ENCODE assay signal across 12 cellular contexts in genomic region chr1:65528104-65528503, GRCh38.
DNase-seq lines count a peak whose midpoint lies in the region; ATAC-seq, FAIRE-seq and TF ChIP-seq lines count a peak whose summit lies in the region.
"Had no signal": no experiment of that assay in that cellular context is flagged by ENCODE, and none has a peak within 500 bp of the region (broad histone marks: within the 10 kb centered on the region; RNA-seq: fewer than 3 reads in every experiment).

No MANE protein-coding gene starts in this region.

- peak; percentile 24; the same call in 2 of the 3 replicates for ATAC-seq in SK-N-SH treated with all-trans-retinoic acid at 6 μM for 48 hours

- TF ChIP-seq CTCF in fibroblast of villous mesenchyme (IDR thresholded peaks at IDR 0.05; ENCODE audit: insufficient read depth, low read depth, low read length) (peak; percentile 32), stomach (IDR thresholded peaks at IDR 0.05) (peak in 2 of 7 experiments; percentile 18 to 23)

- no peaks in the 10 kb centered on the region for H3K36me3 ChIP-seq in subcutaneous abdominal adipose tissue (ENCODE audit: control insufficient read depth in 5 of 5, insufficient read depth in 5 of 5, low read length in 5 of 5)
- H3K36me3 ChIP-seq in stomach = no peaks in the 10 kb centered on the region
- H3K36me3 ChIP-seq: HAP-1 had no signal

- intact Hi-C loops in stomach (cut with DNase I; ENCODE audit: low total_unique reads) = no loop called here

- peaks cover 0 to 6% (median 0%) of the 10 kb centered on the region in 5 donors for H3K9me3 ChIP-seq in subcutaneous abdominal adipose tissue (ENCODE audit: control insufficient read depth in 5 of 5, low read length in 5 of 5)
- peaks cover 0 to 7% (median 0%) of the 10 kb centered on the region in 4 donors for H3K9me3 ChIP-seq in stomach
- H3K9me3 ChIP-seq: HAP-1 had no signal

- no peak overlapping the region for H3K9ac ChIP-seq in subcutaneous abdominal adipose tissue (ENCODE audit: low read length in 5 of 5)

- DNase-seq in GM03348 (ENCODE audit: low spot score) = peak; percentile 14
- no peak for DNase-seq in fibroblast of villous mesenchyme (ENCODE audit: low read depth)
- no peak for DNase-seq in GM12891 (ENCODE audit: insufficient read length, low spot score)
- DNase-seq in dedifferentiated amniotic fluid mesenchymal stem cell (ENCODE audit: extremely low spot score) = no peak
- no peak for DNase-seq in stomach
- DNase-seq: activated CD8-positive, alpha-beta memory T cell treated with anti-CD3 and anti-CD28 coated beads, Interleukin-2, amount 50 U/mL, for 48 hours; effector CD8-positive, alpha-beta T cell; NCI-H1417 treated with DMSO at 0.1 percent for 48 hours; SHP77 treated with DMSO at 0.1 percent for 48 hours had no signal

- whole genome bisulfite sequencing in stomach, 5 donors = 50 to 65% (median 58%) methylated on average over 1 of the region's 1 CpG

- peak overlapping the region; percentile 16 for H3K27ac ChIP-seq in subcutaneous abdominal adipose tissue (ENCODE audit: low read depth, low read length)
- H3K27ac ChIP-seq in stomach = peak overlapping the region in 1 of 5 donors; percentile 81

- TF ChIP-seq EP300 in stomach (IDR thresholded peaks at IDR 0.05) = no peak

- no peak for TF ChIP-seq POLR2A in GM12891 (IDR thresholded peaks at IDR 0.05; ENCODE audit: low read depth, low read length)
- TF ChIP-seq POLR2A in stomach (IDR thresholded peaks at IDR 0.05) = no peak

- no peak for FAIRE-seq in GM12891 (lab: Jason Lieb, UNC)

- peaks cover 0 to 7% (median 0%) of the 10 kb centered on the region in 5 donors for H3K27me3 ChIP-seq in subcutaneous abdominal adipose tissue (ENCODE audit: control insufficient read depth in 5 of 5, insufficient read depth in 4 of 5, low read length in 5 of 5)
- H3K27me3 ChIP-seq in stomach = peaks cover 0 to 34% (median 17%) of the 10 kb centered on the region in 3 donors

- H3K4me1 ChIP-seq in subcutaneous abdominal adipose tissue (ENCODE audit: control insufficient read depth in 5 of 5, insufficient read depth in 5 of 5, low read length in 5 of 5) = peaks cover 0 to 24% (median 18%) of the 10 kb centered on the region in 5 donors
- peaks cover 0 to 27% (median 19%) of the 10 kb centered on the region in 4 donors for H3K4me1 ChIP-seq in stomach
- H3K4me1 ChIP-seq: HAP-1 had no signal

- H3K4me3 ChIP-seq in fibroblast of villous mesenchyme (ENCODE audit: low read depth, low read length) = peak overlapping the region; percentile 58
- H3K4me3 ChIP-seq in subcutaneous abdominal adipose tissue (ENCODE audit: low read depth in 1 of 5, low read length in 5 of 5) = peak overlapping the region in 2 of 5 donors; percentile 58 to 78
- H3K4me3 ChIP-seq in stomach = no peak overlapping the region
- H3K4me3 ChIP-seq: HAP-1 had no signal

TF ChIP-seq in SK-N-SH treated with all-trans-retinoic acid at 6 μM for 48 hours, 23 proteins besides CTCF, POLR2A, EP300 and RAD21:
- no peak for TF ChIP-seq SNAI2 (CRISPR knock-in tag; IDR thresholded peaks at IDR 0.05)

TF ChIP-seq in GM12891, 5 proteins besides CTCF, POLR2A, EP300 and RAD21:
- no peak for TF ChIP-seq PAX5 (IDR thresholded peaks at IDR 0.05; ENCODE audit: insufficient read depth, low read length, severe bottlenecking)
- no peak for TF ChIP-seq POU2F2 (IDR thresholded peaks at IDR 0.05; ENCODE audit: low read depth, low read length)
- TF ChIP-seq TAF1 (IDR thresholded peaks at IDR 0.05; ENCODE audit: low read depth, low read length) = no peak
- no peak for TF ChIP-seq SPI1 (IDR thresholded peaks at IDR 0.05; ENCODE audit: low read depth, low read length)
- no peak for TF ChIP-seq POLR2AphosphoS5 (IDR thresholded peaks at IDR 0.05; ENCODE audit: low read depth, low read length)
